8 cellular contexts compared by ENCODE assay signal in the genomic region with DNA sequence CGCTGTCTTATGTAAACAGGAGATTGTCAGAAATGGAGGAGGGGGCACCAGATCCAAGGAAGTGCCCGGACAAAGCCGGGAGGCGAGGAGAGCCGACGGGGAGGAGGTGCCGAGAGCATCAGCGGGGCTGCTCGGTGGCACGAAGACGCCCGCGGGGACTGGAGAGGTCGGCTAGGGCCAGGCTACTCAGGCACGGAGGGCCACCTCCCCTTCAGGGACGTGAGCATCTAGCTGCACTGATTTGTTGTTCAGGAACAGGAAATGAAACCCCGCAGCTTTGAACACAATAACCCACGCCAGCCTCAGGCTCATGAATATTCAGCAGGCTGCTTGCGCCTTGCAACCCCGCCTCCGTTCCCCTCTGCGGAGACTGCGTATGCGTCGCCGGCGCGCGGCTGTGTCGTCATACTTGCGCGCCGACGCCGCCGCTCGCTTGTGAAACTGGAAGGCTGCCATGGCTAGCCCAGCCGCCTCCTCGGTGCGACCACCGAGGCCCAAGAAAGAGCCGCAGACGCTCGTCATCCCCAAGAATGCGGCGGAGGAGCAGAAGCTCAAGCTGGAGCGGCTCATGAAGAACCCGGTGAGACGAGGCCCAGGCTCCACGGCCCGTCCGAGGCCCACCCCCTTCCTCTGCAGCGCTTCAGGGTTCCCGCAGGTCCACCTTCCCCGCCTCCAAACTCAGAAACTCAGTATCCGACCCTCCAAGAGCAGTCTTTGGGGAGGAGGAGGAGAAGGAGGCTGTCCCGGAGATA. TPM values are rescaled to one million over a fixed set of nuclear protein-coding genes. Genes with fewer than 3 reads are reported as not detected.
DNase-seq lines count a peak whose midpoint lies in the region; ATAC-seq lines count a peak whose summit lies in the region.

A gene with protein sequence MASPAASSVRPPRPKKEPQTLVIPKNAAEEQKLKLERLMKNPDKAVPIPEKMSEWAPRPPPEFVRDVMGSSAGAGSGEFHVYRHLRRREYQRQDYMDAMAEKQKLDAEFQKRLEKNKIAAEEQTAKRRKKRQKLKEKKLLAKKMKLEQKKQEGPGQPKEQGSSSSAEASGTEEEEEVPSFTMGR (plus strand): TSS at position 406 of the 752 bp plus-strand sequence. CDS start 49 bp downstream, at position 455.

- peak; percentile 88 for DNase-seq in COR-L47 (lab: John Stamatoyannopoulos, UW)
- peak in 73 of 76 experiments; percentile 4 to 84 (median 56) for DNase-seq in HUDEP-2 (lab: John Stamatoyannopoulos, UW; ENCODE audit: unreplicated experiment in 76 of 76)
- peak; percentile 95 for DNase-seq in NOMO-1 treated with dmso at 0.1 percent for 144 hours (lab: John Stamatoyannopoulos, UW; ENCODE audit: unreplicated experiment)
- peak; percentile 71 to 81 for DNase-seq in activated CD8-positive, alpha-beta memory T cell treated with anti-CD3 and anti-CD28 coated beads for 4 hours (ENCODE audit: low read depth in 2 of 2)
- peak; percentile 76 to 82 (median 80) for DNase-seq in effector memory CD8-positive, alpha-beta T cell
- DNase-seq in mesenchymal stem cell = peak; percentile 98
- DNase-seq in stimulated activated CD8-positive, alpha-beta memory T cell treated with anti-CD3 and anti-CD28 coated beads, Interleukin-12 subunit alpha, Interleukin-12 subunit beta, amount 100 ng/mL, for 24 hours (ENCODE audit: extremely low read depth) = peak; percentile 61

- WGBS in mesenchymal stem cell = under 1% methylated on average over 39 of the region's 57 CpGs

- H3K27ac Mint-ChIP-seq in effector memory CD8-positive, alpha-beta T cell = peak within 1 kb of the TSS; percentile 92 to 95

- peak within 1 kb of the TSS; percentile 92 for H4K91ac ChIP-seq in mesenchymal stem cell (ENCODE audit: low read length)

- peak within 1 kb of the TSS; percentile 98 for H3K9ac ChIP-seq in mesenchymal stem cell (ENCODE audit: low read length)

- H2BK120ac ChIP-seq in mesenchymal stem cell (ENCODE audit: low read depth, low read length) = peak within 1 kb of the TSS; percentile 73

- peak within 1 kb of the TSS; percentile 88 to 97 for H3K4me3 ChIP-seq in mesenchymal stem cell (ENCODE audit: insufficient read depth in 1 of 2, low read depth in 1 of 2, low read length in 2 of 2)

- H3K9me3 ChIP-seq in mesenchymal stem cell (ENCODE audit: control insufficient read depth, low read length) = no peaks in the 10 kb centered on the region

- no peaks in the 10 kb centered on the region for H3K27me3 ChIP-seq in mesenchymal stem cell (ENCODE audit: control insufficient read depth in 1 of 2, insufficient read depth in 1 of 2, low read length in 2 of 2)

- peak within 1 kb of the TSS; percentile 80 to 81 for H3K4ac ChIP-seq in mesenchymal stem cell (ENCODE audit: low read depth in 1 of 2, low read length in 2 of 2)

- peaks cover 19% of the 10 kb centered on the region for H3K79me1 ChIP-seq in mesenchymal stem cell (replicated peaks; ENCODE audit: low read length, poor library complexity, severe bottlenecking)

- peaks cover 11 to 16% of the 10 kb centered on the region in 2 donors for H3K4me1 Mint-ChIP-seq in effector memory CD8-positive, alpha-beta T cell (ENCODE audit: low read depth in 2 of 2)

- H2AK5ac ChIP-seq in mesenchymal stem cell (ENCODE audit: low read length, severe bottlenecking) = peak within 1 kb of the TSS; percentile 10

- no peak within 1 kb of the TSS for H2BK5ac ChIP-seq in mesenchymal stem cell (ENCODE audit: low read depth, low read length, poor library complexity, severe bottlenecking)

- peaks cover 6% of the 10 kb centered on the region for H3K4me1 ChIP-seq in mesenchymal stem cell (ENCODE audit: control insufficient read depth, insufficient read depth, low read depth, low read length)

- H3K36me3 ChIP-seq in mesenchymal stem cell (ENCODE audit: control insufficient read depth in 1 of 2, insufficient read depth in 2 of 2, low read depth in 1 of 2, low read length in 2 of 2) = peaks cover 26 to 36% of the 10 kb centered on the region in 2 experiments

- no peaks in the 10 kb centered on the region for H3K27me3 Mint-ChIP-seq in effector memory CD8-positive, alpha-beta T cell

- H3K4me2 ChIP-seq in mesenchymal stem cell (ENCODE audit: low read length, poor library complexity, severe bottlenecking) = peak within 1 kb of the TSS; percentile 96

- peak within 1 kb of the TSS; percentile 21 to 35 for H2BK12ac ChIP-seq in mesenchymal stem cell (ENCODE audit: low read length in 2 of 2)

- peak within 1 kb of the TSS; percentile 86 to 87 for H3K18ac ChIP-seq in mesenchymal stem cell (ENCODE audit: low read depth in 1 of 2, low read length in 2 of 2)

- peak within 1 kb of the TSS in 1 of 2 experiments; percentile 79 for H3K23ac ChIP-seq in mesenchymal stem cell (ENCODE audit: low read length in 2 of 2)

- H3K14ac ChIP-seq in mesenchymal stem cell (ENCODE audit: low read length in 2 of 2) = peak within 1 kb of the TSS in 1 of 2 experiments; percentile 87

- ATAC-seq in GM21381 (IDR thresholded peaks at IDR 0.05; ENCODE audit: unreplicated experiment) = peak; percentile 99
- ATAC-seq in effector memory CD8-positive, alpha-beta T cell (replicated peaks) = peak; percentile 98

- H2AFZ ChIP-seq in mesenchymal stem cell (ENCODE audit: low read depth, low read length) = peak within 1 kb of the TSS; percentile 62

- no peaks in the 10 kb centered on the region for H3K9me3 Mint-ChIP-seq in effector memory CD8-positive, alpha-beta T cell

- H3K4me3 Mint-ChIP-seq in effector memory CD8-positive, alpha-beta T cell = peak within 1 kb of the TSS; percentile 89 to 96

- peak within 1 kb of the TSS; percentile 85 for H3K27ac ChIP-seq in mesenchymal stem cell (ENCODE audit: low read length, poor library complexity, severe bottlenecking)

- peak within 1 kb of the TSS; percentile 60 for H2BK15ac ChIP-seq in mesenchymal stem cell (ENCODE audit: low read depth, poor library complexity, severe bottlenecking)

- peaks cover 44% of the 10 kb centered on the region for H3K36me3 Mint-ChIP-seq in effector memory CD8-positive, alpha-beta T cell (ENCODE audit: insufficient read depth)

- peak within 1 kb of the TSS; percentile 90 for H4K8ac ChIP-seq in mesenchymal stem cell (ENCODE audit: low read length)

RNA-seq across cellular contexts. Expression of the gene that starts here (rescaled TPM):
- 22.0 TPM for polyA plus RNA-seq in mesenchymal stem cell (2013, experiment 1 of 2)
- 20.5 TPM for polyA plus RNA-seq in mesenchymal stem cell (2013, experiment 2 of 2)

Comparison
In these comparisons a context has a peak if more than half of its experiments do, and no peak if none do; other contexts are left out.
1. Peak in every context shown above with its lines: DNase-seq, ATAC-seq, H3K4me3 ChIP-seq and H3K27ac ChIP-seq.